8 cellular contexts compared by ENCODE assay signal in the genomic region with DNA sequence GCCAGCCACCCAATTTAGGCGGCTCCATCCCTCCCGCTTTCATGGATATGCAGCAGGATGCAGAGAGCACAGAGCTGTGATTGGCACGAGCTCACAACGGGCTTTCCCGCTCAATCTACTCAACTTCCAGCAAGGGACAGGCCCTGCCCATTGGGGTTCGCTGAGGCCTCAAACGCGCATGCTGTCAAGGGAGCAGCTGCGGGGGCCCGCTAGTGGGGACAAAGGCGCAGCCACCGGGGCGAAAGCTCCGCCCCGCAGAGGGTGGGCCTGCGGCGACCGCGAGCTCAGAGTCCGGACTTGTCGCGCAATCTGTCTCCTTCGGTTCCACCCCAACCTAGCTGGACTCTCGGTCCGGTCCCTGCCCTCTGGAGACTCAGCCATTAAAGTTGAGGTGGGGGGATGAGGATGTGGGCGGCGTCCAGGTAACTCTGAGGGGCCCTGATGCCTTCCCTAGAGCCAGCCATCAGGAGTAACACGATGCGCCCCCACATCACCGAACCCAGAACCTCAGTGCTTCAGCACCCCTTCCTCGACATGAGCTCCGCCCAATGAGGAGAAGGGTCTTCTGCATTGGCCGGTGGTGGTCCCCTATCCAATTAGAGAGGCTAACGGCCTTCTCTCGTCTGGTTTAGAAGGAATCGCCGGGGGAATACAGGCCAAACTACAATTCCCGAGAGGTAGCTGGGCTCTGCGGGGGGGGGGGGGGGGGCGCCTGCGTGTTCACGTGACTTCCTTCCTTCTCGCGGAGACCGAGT. TPM values are rescaled to one million over a fixed set of nuclear protein-coding genes. Genes with fewer than 3 reads are reported as not detected.
DNase-seq lines count a peak whose midpoint lies in the region; ATAC-seq, FAIRE-seq and TF ChIP-seq lines count a peak whose summit lies in the region.

No MANE protein-coding gene starts in this region.

- peaks cover 39% of the 10 kb centered on the region for H3K79me2 ChIP-seq in KMS-11 (ENCODE audit: insufficient read depth, low read depth)

- H3K4me3 ChIP-seq in KMS-11 (IDR thresholded peaks at IDR 0.05; ENCODE audit: insufficient read depth, low read depth, low read length) (no peak overlapping the region), neuronal stem cell (ENCODE audit: low read length in 2 of 2) (peak overlapping the region; percentile 83 to 96)

- peak overlapping the region; percentile 13 for H2AK5ac ChIP-seq in neuronal stem cell (ENCODE audit: low read depth, low read length)

- peak overlapping the region; percentile 100 for H3K18ac ChIP-seq in neuronal stem cell (ENCODE audit: low read length)

- DNase-seq in DMS79 treated with DMSO at 0.1 percent for 48 hours (lab: John Stamatoyannopoulos, UW) (peak; percentile 69), SHP77 treated with DMSO at 0.1 percent for 48 hours (lab: John Stamatoyannopoulos, UW) (peak; percentile 87), frontal cortex (ENCODE audit: low spot score in 2 of 2) (peak; percentile 73 to 88), neuronal stem cell (ENCODE audit: low spot score) (peak; percentile 96), superior temporal gyrus (ENCODE audit: extremely low spot score) (peak; percentile 94)
- DNase-seq in activated naive CD4-positive, alpha-beta T cell (lab: John Stamatoyannopoulos, UW) = peak; percentile 62 to 75 (median 70)

- peak overlapping the region; percentile 87 for H2BK120ac ChIP-seq in neuronal stem cell (ENCODE audit: low read depth, low read length)

- no peak overlapping the region for H2BK12ac ChIP-seq in neuronal stem cell (ENCODE audit: low read length)

- no CpG with 5 or more reads among the region's 45 CpGs for WGBS in neuronal stem cell (ENCODE audit: extremely low coverage in 2 of 2, insufficient read length in 2 of 2, insufficient replicate concordance in 1 of 2), 2 donors

- peak overlapping the region; percentile 70 for H4K8ac ChIP-seq in neuronal stem cell (ENCODE audit: low read depth, low read length)

- peak overlapping the region; percentile 96 for H3K23ac ChIP-seq in neuronal stem cell (ENCODE audit: low read depth, low read length, poor library complexity)

- no peak for FAIRE-seq in frontal cortex (lab: Jason Lieb, UNC)

- ATAC-seq in GM21619 (IDR thresholded peaks at IDR 0.05; ENCODE audit: unreplicated experiment) = peak; percentile 57

- H3K27me3 ChIP-seq in KMS-11 (ENCODE audit: insufficient read depth, low read depth) (no peaks in the 10 kb centered on the region), neuronal stem cell (ENCODE audit: control insufficient read depth in 3 of 3, insufficient read depth in 3 of 3, low read depth in 1 of 3, low read length in 3 of 3) (no peaks in the 10 kb centered on the region)

- H2AFZ ChIP-seq in KMS-11 (ENCODE audit: low read depth) (peak overlapping the region; percentile 97), neuronal stem cell (ENCODE audit: low read length) (peak overlapping the region; percentile 93)

- H3K79me1 ChIP-seq in neuronal stem cell (ENCODE audit: low read depth, low read length) = peaks cover 1% of the 10 kb centered on the region

- H3K4me2 ChIP-seq in KMS-11 = peak overlapping the region; percentile 91
- peak overlapping the region; percentile 74 for H3K4me2 ChIP-seq in neuronal stem cell (ENCODE audit: insufficient read depth, low read length, poor library complexity, severe bottlenecking)

- peaks cover 4% of the 10 kb centered on the region; the same call in 1 of the 2 replicates for H4K20me1 ChIP-seq in KMS-11 (ENCODE audit: insufficient read depth)

- H3K14ac ChIP-seq in neuronal stem cell (ENCODE audit: low read length) = peak overlapping the region; percentile 40

- H3K4ac ChIP-seq in neuronal stem cell (ENCODE audit: low read length) = no peak overlapping the region

- peak overlapping the region; percentile 85 for H2BK5ac ChIP-seq in neuronal stem cell (ENCODE audit: low read length)

- H3K9me3 ChIP-seq in neuronal stem cell (replicated peaks in 1 of 2; ENCODE audit: control insufficient read depth in 2 of 2, insufficient read depth in 1 of 2, low read depth in 1 of 2, low read length in 2 of 2) = no peaks in the 10 kb centered on the region

- H2BK15ac ChIP-seq in neuronal stem cell (ENCODE audit: low read length) = peak overlapping the region; percentile 82

- peaks cover 56% of the 10 kb centered on the region for H3K4me1 ChIP-seq in KMS-11 (ENCODE audit: low read depth, poor library complexity, severe bottlenecking)
- peaks cover 7 to 19% of the 10 kb centered on the region in 2 donors for H3K4me1 ChIP-seq in neuronal stem cell (ENCODE audit: control insufficient read depth in 2 of 2, insufficient read depth in 1 of 2, low read depth in 1 of 2, low read length in 2 of 2)

- H4K91ac ChIP-seq in neuronal stem cell (ENCODE audit: low read depth, low read length, poor library complexity) = peak overlapping the region; percentile 12

- peak overlapping the region; percentile 89 for H3K9ac ChIP-seq in KMS-11
- peak overlapping the region; percentile 89 for H3K9ac ChIP-seq in neuronal stem cell (ENCODE audit: low read depth, low read length, poor library complexity)

- no peak for TF ChIP-seq CTCF in KMS-11 (conservative IDR thresholded peaks at IDR 0.05; ENCODE audit: low read depth, low read length)

- H3K27ac ChIP-seq in KMS-11 = peak overlapping the region; percentile 88
- H3K27ac ChIP-seq in neuronal stem cell (replicated peaks; ENCODE audit: low read length) = peak overlapping the region; percentile 100

- no peaks in the 10 kb centered on the region for H3K36me3 ChIP-seq in KMS-11 (ENCODE audit: insufficient read depth)
- H3K36me3 ChIP-seq in neuronal stem cell (replicated peaks in 1 of 2; ENCODE audit: control insufficient read depth in 2 of 2, insufficient read depth in 2 of 2, low read length in 2 of 2) = peaks cover 0 to 6% of the 10 kb centered on the region in 2 donors

RNA-seq across cellular contexts. Expression of a gene that starts 0.5 kb away (rescaled TPM):
- 21.6 TPM for total RNA-seq in frontal cortex
- 23.7 TPM for polyA plus RNA-seq in neuronal stem cell (2013, experiment 1 of 2)
- polyA plus RNA-seq in neuronal stem cell (2013, experiment 2 of 2) = 24.7 TPM
